1 cellular context compared by ENCODE assay signal in the genomic region with DNA sequence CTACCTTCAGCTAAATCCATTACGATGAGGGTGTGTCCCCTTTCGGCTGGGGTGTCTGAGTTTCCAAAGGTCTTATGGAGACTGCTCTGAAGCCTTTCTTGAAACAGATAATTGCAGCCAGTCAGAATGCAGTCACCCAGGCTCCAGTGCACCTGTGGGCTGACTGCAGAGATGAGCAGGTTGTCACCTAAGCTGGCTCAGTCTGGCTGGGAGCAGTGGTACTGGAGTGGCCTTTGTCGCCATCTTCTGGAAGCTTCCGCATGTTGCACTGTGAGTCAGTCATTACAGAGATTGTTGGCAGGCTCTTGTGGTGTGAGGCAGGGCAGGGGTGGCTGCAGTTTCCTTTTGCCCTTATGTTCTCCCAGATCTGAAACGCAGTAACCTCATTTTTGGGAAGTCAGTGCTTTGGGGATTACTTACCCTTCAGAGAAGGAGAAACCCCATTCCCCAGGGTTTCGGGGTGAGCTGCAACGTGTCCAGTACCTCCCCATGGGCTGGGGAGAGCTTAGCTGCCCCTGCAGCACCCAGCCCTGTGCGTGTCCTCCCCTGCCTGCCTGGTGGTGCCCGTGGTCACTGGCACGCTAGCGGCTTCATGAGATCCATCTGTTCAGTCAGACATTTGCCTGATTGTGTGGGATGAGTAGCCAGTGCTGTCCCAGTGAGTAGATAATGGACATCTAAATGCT.
TF ChIP-seq lines count a peak whose summit lies in the region.

No MANE protein-coding gene starts in this region.

TF ChIP-seq in K562, 482 proteins besides CTCF, POLR2A, EP300 and RAD21 (continued from another document and continues in another):
- TF ChIP-seq, protein P1, sequence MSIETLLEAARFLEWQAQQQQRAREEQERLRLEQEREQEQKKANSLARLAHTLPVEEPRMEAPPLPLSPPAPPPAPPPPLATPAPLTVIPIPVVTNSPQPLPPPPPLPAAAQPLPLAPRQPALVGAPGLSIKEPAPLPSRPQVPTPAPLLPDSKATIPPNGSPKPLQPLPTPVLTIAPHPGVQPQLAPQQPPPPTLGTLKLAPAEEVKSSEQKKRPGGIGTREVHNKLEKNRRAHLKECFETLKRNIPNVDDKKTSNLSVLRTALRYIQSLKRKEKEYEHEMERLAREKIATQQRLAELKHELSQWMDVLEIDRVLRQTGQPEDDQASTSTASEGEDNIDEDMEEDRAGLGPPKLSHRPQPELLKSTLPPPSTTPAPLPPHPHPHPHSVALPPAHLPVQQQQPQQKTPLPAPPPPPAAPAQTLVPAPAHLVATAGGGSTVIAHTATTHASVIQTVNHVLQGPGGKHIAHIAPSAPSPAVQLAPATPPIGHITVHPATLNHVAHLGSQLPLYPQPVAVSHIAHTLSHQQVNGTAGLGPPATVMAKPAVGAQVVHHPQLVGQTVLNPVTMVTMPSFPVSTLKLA (conservative IDR thresholded peaks at IDR 0.05): no peak
- TF ChIP-seq, protein P2, sequence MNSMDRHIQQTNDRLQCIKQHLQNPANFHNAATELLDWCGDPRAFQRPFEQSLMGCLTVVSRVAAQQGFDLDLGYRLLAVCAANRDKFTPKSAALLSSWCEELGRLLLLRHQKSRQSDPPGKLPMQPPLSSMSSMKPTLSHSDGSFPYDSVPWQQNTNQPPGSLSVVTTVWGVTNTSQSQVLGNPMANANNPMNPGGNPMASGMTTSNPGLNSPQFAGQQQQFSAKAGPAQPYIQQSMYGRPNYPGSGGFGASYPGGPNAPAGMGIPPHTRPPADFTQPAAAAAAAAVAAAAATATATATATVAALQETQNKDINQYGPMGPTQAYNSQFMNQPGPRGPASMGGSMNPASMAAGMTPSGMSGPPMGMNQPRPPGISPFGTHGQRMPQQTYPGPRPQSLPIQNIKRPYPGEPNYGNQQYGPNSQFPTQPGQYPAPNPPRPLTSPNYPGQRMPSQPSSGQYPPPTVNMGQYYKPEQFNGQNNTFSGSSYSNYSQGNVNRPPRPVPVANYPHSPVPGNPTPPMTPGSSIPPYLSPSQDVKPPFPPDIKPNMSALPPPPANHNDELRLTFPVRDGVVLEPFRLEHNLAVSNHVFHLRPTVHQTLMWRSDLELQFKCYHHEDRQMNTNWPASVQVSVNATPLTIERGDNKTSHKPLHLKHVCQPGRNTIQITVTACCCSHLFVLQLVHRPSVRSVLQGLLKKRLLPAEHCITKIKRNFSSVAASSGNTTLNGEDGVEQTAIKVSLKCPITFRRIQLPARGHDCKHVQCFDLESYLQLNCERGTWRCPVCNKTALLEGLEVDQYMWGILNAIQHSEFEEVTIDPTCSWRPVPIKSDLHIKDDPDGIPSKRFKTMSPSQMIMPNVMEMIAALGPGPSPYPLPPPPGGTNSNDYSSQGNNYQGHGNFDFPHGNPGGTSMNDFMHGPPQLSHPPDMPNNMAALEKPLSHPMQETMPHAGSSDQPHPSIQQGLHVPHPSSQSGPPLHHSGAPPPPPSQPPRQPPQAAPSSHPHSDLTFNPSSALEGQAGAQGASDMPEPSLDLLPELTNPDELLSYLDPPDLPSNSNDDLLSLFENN (IDR thresholded peaks at IDR 0.05; ENCODE audit: low read depth in 2 of 2, low read length in 2 of 2): no peak
- no peak for TF ChIP-seq THRAP3 (IDR thresholded peaks at IDR 0.05; ENCODE audit: borderline replicate concordance)
- no peak for TF ChIP-seq TEAD1 (CRISPR knock-in tag; IDR thresholded peaks at IDR 0.05)
- no peak for TF ChIP-seq HDAC3 (IDR thresholded peaks at IDR 0.05; ENCODE audit: borderline replicate concordance, partially characterized antibody)
- TF ChIP-seq, protein P3, sequence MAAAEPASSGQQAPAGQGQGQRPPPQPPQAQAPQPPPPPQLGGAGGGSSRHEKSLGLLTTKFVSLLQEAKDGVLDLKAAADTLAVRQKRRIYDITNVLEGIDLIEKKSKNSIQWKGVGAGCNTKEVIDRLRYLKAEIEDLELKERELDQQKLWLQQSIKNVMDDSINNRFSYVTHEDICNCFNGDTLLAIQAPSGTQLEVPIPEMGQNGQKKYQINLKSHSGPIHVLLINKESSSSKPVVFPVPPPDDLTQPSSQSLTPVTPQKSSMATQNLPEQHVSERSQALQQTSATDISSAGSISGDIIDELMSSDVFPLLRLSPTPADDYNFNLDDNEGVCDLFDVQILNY (CRISPR knock-in tag; IDR thresholded peaks at IDR 0.05): no peak
- TF ChIP-seq ADNP (tag; IDR thresholded peaks at IDR 0.05): no peak
- no peak for TF ChIP-seq CHCHD3 (CRISPR knock-in tag; IDR thresholded peaks at IDR 0.05)
- no peak for TF ChIP-seq ZNF12 (CRISPR knock-in tag; IDR thresholded peaks at IDR 0.05)
- no peak for TF ChIP-seq TAF1 (IDR thresholded peaks at IDR 0.05; ENCODE audit: control insufficient read depth, extremely low read depth, insufficient read depth, low read length, severe bottlenecking)
- TF ChIP-seq, protein P4, sequence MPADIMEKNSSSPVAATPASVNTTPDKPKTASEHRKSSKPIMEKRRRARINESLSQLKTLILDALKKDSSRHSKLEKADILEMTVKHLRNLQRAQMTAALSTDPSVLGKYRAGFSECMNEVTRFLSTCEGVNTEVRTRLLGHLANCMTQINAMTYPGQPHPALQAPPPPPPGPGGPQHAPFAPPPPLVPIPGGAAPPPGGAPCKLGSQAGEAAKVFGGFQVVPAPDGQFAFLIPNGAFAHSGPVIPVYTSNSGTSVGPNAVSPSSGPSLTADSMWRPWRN (IDR thresholded peaks at IDR 0.05; ENCODE audit: low read depth): no peak
- TF ChIP-seq, protein P5, sequence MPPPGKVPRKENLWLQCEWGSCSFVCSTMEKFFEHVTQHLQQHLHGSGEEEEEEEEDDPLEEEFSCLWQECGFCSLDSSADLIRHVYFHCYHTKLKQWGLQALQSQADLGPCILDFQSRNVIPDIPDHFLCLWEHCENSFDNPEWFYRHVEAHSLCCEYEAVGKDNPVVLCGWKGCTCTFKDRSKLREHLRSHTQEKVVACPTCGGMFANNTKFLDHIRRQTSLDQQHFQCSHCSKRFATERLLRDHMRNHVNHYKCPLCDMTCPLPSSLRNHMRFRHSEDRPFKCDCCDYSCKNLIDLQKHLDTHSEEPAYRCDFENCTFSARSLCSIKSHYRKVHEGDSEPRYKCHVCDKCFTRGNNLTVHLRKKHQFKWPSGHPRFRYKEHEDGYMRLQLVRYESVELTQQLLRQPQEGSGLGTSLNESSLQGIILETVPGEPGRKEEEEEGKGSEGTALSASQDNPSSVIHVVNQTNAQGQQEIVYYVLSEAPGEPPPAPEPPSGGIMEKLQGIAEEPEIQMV (tag; conservative IDR thresholded peaks at IDR 0.05; ENCODE audit: low read depth): no peak
- TF ChIP-seq FOXA1 (IDR thresholded peaks at IDR 0.05; ENCODE audit: borderline replicate concordance): no peak
- TF ChIP-seq KLF16 (IDR thresholded peaks at IDR 0.05): peak; percentile 82
- no peak for TF ChIP-seq SETDB1 (IDR thresholded peaks at IDR 0.05; ENCODE audit: low read length)
- TF ChIP-seq WHSC1 (IDR thresholded peaks at IDR 0.05; ENCODE audit: low read length): no peak
- peak; percentile 44; the same call in 1 of the 2 replicates for TF ChIP-seq RB1 (IDR thresholded peaks at IDR 0.05; ENCODE audit: low read depth)
- no peak for TF ChIP-seq RBM14 (IDR thresholded peaks at IDR 0.05; ENCODE audit: borderline replicate concordance, insufficient read depth, low read depth, low read length)
- no peak for TF ChIP-seq ZNF778 (CRISPR knock-in tag; IDR thresholded peaks at IDR 0.05)
- TF ChIP-seq SMAD1 (IDR thresholded peaks at IDR 0.05; ENCODE audit: low read depth, low read length, partially characterized antibody): no peak
- TF ChIP-seq, protein P6, sequence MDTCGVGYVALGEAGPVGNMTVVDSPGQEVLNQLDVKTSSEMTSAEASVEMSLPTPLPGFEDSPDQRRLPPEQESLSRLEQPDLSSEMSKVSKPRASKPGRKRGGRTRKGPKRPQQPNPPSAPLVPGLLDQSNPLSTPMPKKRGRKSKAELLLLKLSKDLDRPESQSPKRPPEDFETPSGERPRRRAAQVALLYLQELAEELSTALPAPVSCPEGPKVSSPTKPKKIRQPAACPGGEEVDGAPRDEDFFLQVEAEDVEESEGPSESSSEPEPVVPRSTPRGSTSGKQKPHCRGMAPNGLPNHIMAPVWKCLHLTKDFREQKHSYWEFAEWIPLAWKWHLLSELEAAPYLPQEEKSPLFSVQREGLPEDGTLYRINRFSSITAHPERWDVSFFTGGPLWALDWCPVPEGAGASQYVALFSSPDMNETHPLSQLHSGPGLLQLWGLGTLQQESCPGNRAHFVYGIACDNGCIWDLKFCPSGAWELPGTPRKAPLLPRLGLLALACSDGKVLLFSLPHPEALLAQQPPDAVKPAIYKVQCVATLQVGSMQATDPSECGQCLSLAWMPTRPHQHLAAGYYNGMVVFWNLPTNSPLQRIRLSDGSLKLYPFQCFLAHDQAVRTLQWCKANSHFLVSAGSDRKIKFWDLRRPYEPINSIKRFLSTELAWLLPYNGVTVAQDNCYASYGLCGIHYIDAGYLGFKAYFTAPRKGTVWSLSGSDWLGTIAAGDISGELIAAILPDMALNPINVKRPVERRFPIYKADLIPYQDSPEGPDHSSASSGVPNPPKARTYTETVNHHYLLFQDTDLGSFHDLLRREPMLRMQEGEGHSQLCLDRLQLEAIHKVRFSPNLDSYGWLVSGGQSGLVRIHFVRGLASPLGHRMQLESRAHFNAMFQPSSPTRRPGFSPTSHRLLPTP (IDR thresholded peaks at IDR 0.05; ENCODE audit: borderline replicate concordance, extremely low read depth, insufficient read length): no peak
- TF ChIP-seq CBX1 (IDR thresholded peaks at IDR 0.05; ENCODE audit: low read depth): no peak
- no peak for TF ChIP-seq XRCC3 (IDR thresholded peaks at IDR 0.05)
- no peak for TF ChIP-seq PTTG1 (tag; IDR thresholded peaks at IDR 0.05; ENCODE audit: low read depth)
- TF ChIP-seq KDM2B (CRISPR knock-in tag; IDR thresholded peaks at IDR 0.05): no peak
- TF ChIP-seq, protein P7, sequence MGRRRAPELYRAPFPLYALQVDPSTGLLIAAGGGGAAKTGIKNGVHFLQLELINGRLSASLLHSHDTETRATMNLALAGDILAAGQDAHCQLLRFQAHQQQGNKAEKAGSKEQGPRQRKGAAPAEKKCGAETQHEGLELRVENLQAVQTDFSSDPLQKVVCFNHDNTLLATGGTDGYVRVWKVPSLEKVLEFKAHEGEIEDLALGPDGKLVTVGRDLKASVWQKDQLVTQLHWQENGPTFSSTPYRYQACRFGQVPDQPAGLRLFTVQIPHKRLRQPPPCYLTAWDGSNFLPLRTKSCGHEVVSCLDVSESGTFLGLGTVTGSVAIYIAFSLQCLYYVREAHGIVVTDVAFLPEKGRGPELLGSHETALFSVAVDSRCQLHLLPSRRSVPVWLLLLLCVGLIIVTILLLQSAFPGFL (CRISPR knock-in tag; IDR thresholded peaks at IDR 0.05): no peak
- TF ChIP-seq, protein P8, sequence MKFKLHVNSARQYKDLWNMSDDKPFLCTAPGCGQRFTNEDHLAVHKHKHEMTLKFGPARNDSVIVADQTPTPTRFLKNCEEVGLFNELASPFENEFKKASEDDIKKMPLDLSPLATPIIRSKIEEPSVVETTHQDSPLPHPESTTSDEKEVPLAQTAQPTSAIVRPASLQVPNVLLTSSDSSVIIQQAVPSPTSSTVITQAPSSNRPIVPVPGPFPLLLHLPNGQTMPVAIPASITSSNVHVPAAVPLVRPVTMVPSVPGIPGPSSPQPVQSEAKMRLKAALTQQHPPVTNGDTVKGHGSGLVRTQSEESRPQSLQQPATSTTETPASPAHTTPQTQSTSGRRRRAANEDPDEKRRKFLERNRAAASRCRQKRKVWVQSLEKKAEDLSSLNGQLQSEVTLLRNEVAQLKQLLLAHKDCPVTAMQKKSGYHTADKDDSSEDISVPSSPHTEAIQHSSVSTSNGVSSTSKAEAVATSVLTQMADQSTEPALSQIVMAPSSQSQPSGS (CRISPR knock-in tag; IDR thresholded peaks at IDR 0.05): no peak
- TF ChIP-seq, protein P9, sequence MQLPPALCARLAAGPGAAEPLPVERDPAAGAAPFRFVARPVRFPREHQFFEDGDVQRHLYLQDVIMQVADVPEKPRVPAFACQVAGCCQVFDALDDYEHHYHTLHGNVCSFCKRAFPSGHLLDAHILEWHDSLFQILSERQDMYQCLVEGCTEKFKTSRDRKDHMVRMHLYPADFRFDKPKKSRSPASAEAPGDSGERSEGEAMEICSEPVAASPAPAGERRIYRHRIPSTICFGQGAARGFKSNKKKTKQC (CRISPR knock-in tag; IDR thresholded peaks at IDR 0.05): no peak
- TF ChIP-seq, protein P10, sequence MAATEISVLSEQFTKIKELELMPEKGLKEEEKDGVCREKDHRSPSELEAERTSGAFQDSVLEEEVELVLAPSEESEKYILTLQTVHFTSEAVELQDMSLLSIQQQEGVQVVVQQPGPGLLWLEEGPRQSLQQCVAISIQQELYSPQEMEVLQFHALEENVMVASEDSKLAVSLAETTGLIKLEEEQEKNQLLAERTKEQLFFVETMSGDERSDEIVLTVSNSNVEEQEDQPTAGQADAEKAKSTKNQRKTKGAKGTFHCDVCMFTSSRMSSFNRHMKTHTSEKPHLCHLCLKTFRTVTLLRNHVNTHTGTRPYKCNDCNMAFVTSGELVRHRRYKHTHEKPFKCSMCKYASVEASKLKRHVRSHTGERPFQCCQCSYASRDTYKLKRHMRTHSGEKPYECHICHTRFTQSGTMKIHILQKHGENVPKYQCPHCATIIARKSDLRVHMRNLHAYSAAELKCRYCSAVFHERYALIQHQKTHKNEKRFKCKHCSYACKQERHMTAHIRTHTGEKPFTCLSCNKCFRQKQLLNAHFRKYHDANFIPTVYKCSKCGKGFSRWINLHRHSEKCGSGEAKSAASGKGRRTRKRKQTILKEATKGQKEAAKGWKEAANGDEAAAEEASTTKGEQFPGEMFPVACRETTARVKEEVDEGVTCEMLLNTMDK (IDR thresholded peaks at IDR 0.05; ENCODE audit: borderline replicate concordance, insufficient read depth, low read depth, low read length, poor library complexity, severe bottlenecking): no peak
- TF ChIP-seq, protein P11, sequence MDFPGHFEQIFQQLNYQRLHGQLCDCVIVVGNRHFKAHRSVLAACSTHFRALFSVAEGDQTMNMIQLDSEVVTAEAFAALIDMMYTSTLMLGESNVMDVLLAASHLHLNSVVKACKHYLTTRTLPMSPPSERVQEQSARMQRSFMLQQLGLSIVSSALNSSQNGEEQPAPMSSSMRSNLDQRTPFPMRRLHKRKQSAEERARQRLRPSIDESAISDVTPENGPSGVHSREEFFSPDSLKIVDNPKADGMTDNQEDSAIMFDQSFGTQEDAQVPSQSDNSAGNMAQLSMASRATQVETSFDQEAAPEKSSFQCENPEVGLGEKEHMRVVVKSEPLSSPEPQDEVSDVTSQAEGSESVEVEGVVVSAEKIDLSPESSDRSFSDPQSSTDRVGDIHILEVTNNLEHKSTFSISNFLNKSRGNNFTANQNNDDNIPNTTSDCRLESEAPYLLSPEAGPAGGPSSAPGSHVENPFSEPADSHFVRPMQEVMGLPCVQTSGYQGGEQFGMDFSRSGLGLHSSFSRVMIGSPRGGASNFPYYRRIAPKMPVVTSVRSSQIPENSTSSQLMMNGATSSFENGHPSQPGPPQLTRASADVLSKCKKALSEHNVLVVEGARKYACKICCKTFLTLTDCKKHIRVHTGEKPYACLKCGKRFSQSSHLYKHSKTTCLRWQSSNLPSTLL (IDR thresholded peaks at IDR 0.05): no peak
- no peak for TF ChIP-seq SREBF2 (CRISPR knock-in tag; IDR thresholded peaks at IDR 0.05)
- peak; percentile 86 for TF ChIP-seq ARID2 (IDR thresholded peaks at IDR 0.05)
- no peak for TF ChIP-seq CREB1 (IDR thresholded peaks at IDR 0.05)
- TF ChIP-seq CREB1 (CRISPR knock-in tag; IDR thresholded peaks at IDR 0.05): no peak
- TF ChIP-seq POLR2AphosphoS5 (IDR thresholded peaks at IDR 0.05; ENCODE audit: control insufficient read depth, insufficient read depth, low read depth, low read length): peak; percentile 19; the same call in 1 of the 2 replicates
- no peak for TF ChIP-seq HDAC6 (IDR thresholded peaks at IDR 0.05; ENCODE audit: low read depth, low read length)
- no peak for TF ChIP-seq ETV5 (CRISPR knock-in tag; IDR thresholded peaks at IDR 0.05; ENCODE audit: low read depth)
- TF ChIP-seq ELF2 (CRISPR knock-in tag; IDR thresholded peaks at IDR 0.05): 0 out of 2 replicates have a peak, but pooled peaks have one; percentile 20
- TF ChIP-seq ASH1L (IDR thresholded peaks at IDR 0.05; ENCODE audit: borderline replicate concordance, low read depth, partially characterized antibody): no peak
- no peak for TF ChIP-seq NCOA4 (IDR thresholded peaks at IDR 0.05; ENCODE audit: partially characterized antibody)
- no peak for TF ChIP-seq ZNF551 (CRISPR knock-in tag; IDR thresholded peaks at IDR 0.05)
- TF ChIP-seq PHF20 (IDR thresholded peaks at IDR 0.05; ENCODE audit: partially characterized antibody): no peak
